Comparison of ENCODE assay signal across 20 cellular contexts in genomic region chr6:9634776-9635175, GRCh38.
"Had no signal": no experiment of that assay in that cellular context is flagged by ENCODE, and none has a peak within 500 bp of the region (broad histone marks: within the 10 kb centered on the region; RNA-seq: fewer than 3 reads in every experiment).

No MANE protein-coding gene starts in this region.

- H3K9me3 ChIP-seq: MG63, SJSA1 had no signal

- H3K36me3 ChIP-seq: MG63, SJSA1 had no signal

- H3K27me3 ChIP-seq: MG63, SJSA1 had no signal

- DNase-seq: IMR-90, Karpas-422, KG1, MG63, NCI-H1092, NCI-H1105 treated with DMSO at 0.1 percent for 48 hours, NCI-H1417 treated with DMSO at 0.1 percent for 48 hours, NCI-H1694, NCI-H187 treated with DMSO at 0.1 percent for 48 hours, NCI-H2171, NCI-H226, NCI-H446, NCI-H510A, NCI-H524 treated with DMSO at 0.1 percent for 48 hours, NCI-H774, Right ventricle myocardium superior, RPMI8226, SIG-M5 had no signal

- H3K4me1 ChIP-seq: SJSA1 had no signal

- H3K4me3 ChIP-seq: MG63, SJSA1, SK-N-MC had no signal

- H3K27ac ChIP-seq: SJSA1, SK-N-MC had no signal
